Comparison of ENCODE assay signal across 28 cellular contexts in the genomic region with DNA sequence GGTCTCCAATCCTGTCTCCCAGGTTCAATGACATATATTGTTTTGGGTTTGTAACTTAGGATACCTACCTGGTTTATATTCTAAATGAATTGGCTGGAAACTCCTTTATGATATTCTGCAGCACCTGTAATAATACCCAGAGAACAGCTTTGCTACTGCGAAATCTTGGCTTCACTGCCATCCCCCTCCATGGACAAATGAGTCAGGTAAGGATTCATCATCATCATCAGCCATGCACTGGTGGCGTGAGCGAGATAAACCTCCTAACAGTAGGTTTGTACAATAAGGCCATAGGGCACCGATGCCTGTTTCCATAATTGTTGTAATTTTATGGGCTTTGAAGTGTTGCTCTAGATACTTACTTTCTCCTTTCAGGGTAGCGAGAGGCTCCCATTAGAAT. TPM values are rescaled to one million over a fixed set of nuclear protein-coding genes. Genes with fewer than 3 reads are reported as not detected.
DNase-seq lines count a peak whose midpoint lies in the region; ATAC-seq, FAIRE-seq and TF ChIP-seq lines count a peak whose summit lies in the region.
"Had no signal": no experiment of that assay in that cellular context is flagged by ENCODE, and none has a peak within 500 bp of the region (broad histone marks: within the 10 kb centered on the region; RNA-seq: fewer than 3 reads in every experiment).

No MANE protein-coding gene starts in this region.

- POLR2A ChIA-PET in HepG2 (lab: Yijun Ruan, JAX) = no interaction called here

- H3K4me2 ChIP-seq in HepG2 (ENCODE audit: low read depth, low read length) (no peak overlapping the region), astrocyte (ENCODE audit: low read length) (peak overlapping the region; percentile 32), mesendoderm (ENCODE audit: low read length) (no peak overlapping the region), MM.1S (ENCODE audit: low read depth, low read length) (no peak overlapping the region)

- no peaks in the 10 kb centered on the region for H3K9me3 Mint-ChIP-seq in astrocyte (ENCODE audit: unreplicated experiment)
- H3K9me3 Mint-ChIP-seq: activated B cell treated with CpG ODN at 0.5 μM for 24 hours; activated naive CD4-positive, alpha-beta T cell treated with anti-CD3 and anti-CD28 coated beads, Interleukin-2, amount 10 ng/mL, durations not matched to agents 7 days and 5 days; activated T-helper 1 cell treated with anti-CD3 and anti-CD28 coated beads, Interleukin-12 subunit alpha, Interleukin-12 subunit beta, Interleukin-2, Interleukin-4 antibody, amounts not matched to agents 30 ng/mL and 10 ng/mL and 1 ng/mL, durations not matched to agents 14 hours and 24 hours and 36 hours; natural killer cell had no signal

- no peaks in the 10 kb centered on the region for H3K9me2 ChIP-seq in MM.1S (replicated peaks; ENCODE audit: insufficient read depth, low read length)

- H3K4me1 ChIP-seq in HepG2 (ENCODE audit: insufficient read depth, low read length) (no peaks in the 10 kb centered on the region), right lobe of liver (no peaks in the 10 kb centered on the region), astrocyte (ENCODE audit: insufficient read depth, low read length) (peaks cover 48% of the 10 kb centered on the region), mesendoderm (ENCODE audit: control insufficient read depth, low read depth, low read length) (no peaks in the 10 kb centered on the region), MM.1S (ENCODE audit: low read length) (peaks cover 52% of the 10 kb centered on the region)
- H3K4me1 ChIP-seq: HAP-1 had no signal

- H4K8ac ChIP-seq in mesendoderm (ENCODE audit: low read depth, low read length) = no peak overlapping the region

- DNase-seq in HepG2 (ENCODE audit: low spot score) (no peak), right lobe of liver (no peak), astrocyte (ENCODE audit: low read depth) (no peak), mesendoderm (no peak), MM.1S (no peak), posterior cingulate gyrus (no peak), NAMALWA (ENCODE audit: low spot score) (no peak), erythroblast (lab: John Stamatoyannopoulos, UW) (no peak)
- DNase-seq: activated B cell treated with CpG ODN at 0.5 μM for 24 hours; activated naive CD4-positive, alpha-beta T cell treated with anti-CD3 and anti-CD28 coated beads, Interleukin-2, amount 10 ng/mL, durations not matched to agents 7 days and 5 days; central memory CD4-positive, alpha-beta T cell; DND-41; left cardiac atrium; natural killer cell; NCI-H1092 treated with DMSO at 0.1 percent for 48 hours; NCI-H2081; NCI-H446; ovary; Right ventricle myocardium superior; stimulated activated CD4-positive, alpha-beta T cell treated with anti-CD3 and anti-CD28 coated beads, Interleukin-12 subunit alpha, Interleukin-12 subunit beta, amount 100 ng/mL, for 4 hours; stimulated activated CD4-positive, alpha-beta T cell treated with anti-CD3 and anti-CD28 coated beads, Interleukin-4, amount 100 ng/mL, for 24 hours; stimulated activated naive CD4-positive, alpha-beta T cell treated with Interleukin-2 at 50 U/mL for 16 hours had no signal

- TF ChIP-seq POLR2A in HepG2 (IDR thresholded peaks at IDR 0.05; ENCODE audit: insufficient read depth in 1 of 2, low read depth in 2 of 2, low read length in 2 of 2) = no peak
- TF ChIP-seq POLR2A in right lobe of liver (IDR thresholded peaks at IDR 0.05) = no peak
- TF ChIP-seq POLR2A in erythroblast (IDR thresholded peaks at IDR 0.05; ENCODE audit: low read length) = no peak

- H3K27me3 ChIP-seq in HepG2 (ENCODE audit: control insufficient read depth in 1 of 2, insufficient read depth in 2 of 2, low read length in 2 of 2) (no peaks in the 10 kb centered on the region), right lobe of liver (no peaks in the 10 kb centered on the region), astrocyte (ENCODE audit: insufficient read depth, low read length) (no peaks in the 10 kb centered on the region), mesendoderm (ENCODE audit: insufficient read depth, low read length, poor library complexity) (no peaks in the 10 kb centered on the region), MM.1S (replicated peaks; ENCODE audit: insufficient read depth, low read length) (no peaks in the 10 kb centered on the region)
- H3K27me3 ChIP-seq: ascending aorta, ovary, testis had no signal

- H3K27ac Mint-ChIP-seq in astrocyte (ENCODE audit: unreplicated experiment) = peak overlapping the region; percentile 95
- H3K27ac Mint-ChIP-seq: activated B cell treated with CpG ODN at 0.5 μM for 24 hours; activated naive CD4-positive, alpha-beta T cell treated with anti-CD3 and anti-CD28 coated beads, Interleukin-2, amount 10 ng/mL, durations not matched to agents 7 days and 5 days; natural killer cell had no signal

- H3K4ac ChIP-seq in mesendoderm (ENCODE audit: low read depth, low read length) = peak overlapping the region; percentile 36

- H3K18ac ChIP-seq in mesendoderm (ENCODE audit: low read length) = peak overlapping the region; percentile 31

- TF ChIP-seq EP300 in HepG2 (IDR thresholded peaks at IDR 0.05; ENCODE audit: low read depth in 2 of 2, low read length in 2 of 2) (no peak), HepG2 (CRISPR knock-in tag; IDR thresholded peaks at IDR 0.05; ENCODE audit: borderline replicate concordance) (no peak)

- H2AFZ ChIP-seq in HepG2 (ENCODE audit: low read length) (no peak overlapping the region), astrocyte (ENCODE audit: low read depth, low read length) (no peak overlapping the region), MM.1S (ENCODE audit: low read length) (no peak overlapping the region)

- BruUV-seq in HepG2 (replicated peaks; lab: Mats Ljungman, UMichigan) = TSS peak; percentile 17

- 99% methylated on average over 5 of the region's 5 CpGs for WGBS in HepG2 (ENCODE audit: low lambda C conversion rate)
- 100% methylated on average over 4 of the region's 5 CpGs for WGBS in right lobe of liver (ENCODE audit: insufficient coverage, low coverage, low lambda C conversion rate, missing lambda C conversion rate)
- WGBS in mesendoderm (ENCODE audit: extremely low coverage, insufficient coverage, low lambda C conversion rate) = no CpG with 5 or more reads among the region's 5 CpGs

- H3K4me3 ChIP-seq in HepG2 (replicated peaks in 1 of 3; ENCODE audit: insufficient read depth in 1 of 3, low read depth in 2 of 3, low read length in 3 of 3) = no peak overlapping the region
- H3K4me3 ChIP-seq in right lobe of liver = no peak overlapping the region
- no peak overlapping the region for H3K4me3 ChIP-seq in astrocyte (ENCODE audit: insufficient read depth, low read depth, low read length)
- H3K4me3 ChIP-seq in mesendoderm (ENCODE audit: low read length) = no peak overlapping the region
- no peak overlapping the region for H3K4me3 ChIP-seq in MM.1S (ENCODE audit: low read length)
- H3K4me3 ChIP-seq: ascending aorta, HAP-1, ovary, testis had no signal

- H3K27me3 Mint-ChIP-seq in astrocyte (ENCODE audit: low read depth, unreplicated experiment) = no peaks in the 10 kb centered on the region
- H3K27me3 Mint-ChIP-seq: activated B cell treated with CpG ODN at 0.5 μM for 24 hours; activated naive CD4-positive, alpha-beta T cell treated with anti-CD3 and anti-CD28 coated beads, Interleukin-2, amount 10 ng/mL, durations not matched to agents 7 days and 5 days had no signal

- H4K20me1 ChIP-seq in HepG2 (ENCODE audit: insufficient read depth, low read length) (no peaks in the 10 kb centered on the region), astrocyte (ENCODE audit: insufficient read depth, low read length) (no peaks in the 10 kb centered on the region), MM.1S (ENCODE audit: insufficient read depth, low read length) (no peaks in the 10 kb centered on the region)

- H3K79me2 ChIP-seq in HepG2 (ENCODE audit: insufficient read depth, low read length) (peaks cover 4% of the 10 kb centered on the region), astrocyte (ENCODE audit: insufficient read depth, low read length) (peaks cover 24% of the 10 kb centered on the region), mesendoderm (ENCODE audit: control insufficient read depth, insufficient read depth, low read length) (no peaks in the 10 kb centered on the region), MM.1S (ENCODE audit: low read length) (peaks cover 34% of the 10 kb centered on the region)

- peak overlapping the region; percentile 28 for H2BK120ac ChIP-seq in mesendoderm (ENCODE audit: low read depth, low read length)

- in situ Hi-C loops in HepG2 (cut with HindIII; ENCODE audit: extremely low pct_ligation_motif_present, low pct_unique_long_range_greater_than_20kb) = no loop called here

- H3K36me3 ChIP-seq in HepG2 (replicated peaks in 1 of 2; ENCODE audit: control insufficient read depth in 1 of 2, insufficient read depth in 2 of 2, low read length in 2 of 2) = peaks cover 22 to 86% of the 10 kb centered on the region in 2 experiments
- peaks cover 0 to 82% (median 51%) of the 10 kb centered on the region in 4 donors for H3K36me3 ChIP-seq in right lobe of liver
- H3K36me3 ChIP-seq in astrocyte (ENCODE audit: insufficient read depth, low read length) = peaks cover 64% of the 10 kb centered on the region
- peaks cover 12% of the 10 kb centered on the region for H3K36me3 ChIP-seq in mesendoderm (ENCODE audit: control insufficient read depth, insufficient read depth, low read length)
- peaks cover 23% of the 10 kb centered on the region for H3K36me3 ChIP-seq in MM.1S (replicated peaks; ENCODE audit: insufficient read depth, low read length)
- H3K36me3 ChIP-seq: ovary had no signal

- no peak overlapping the region for H3K56ac ChIP-seq in mesendoderm (ENCODE audit: low read length)

- no peak overlapping the region for H2BK5ac ChIP-seq in mesendoderm (ENCODE audit: low read length)

- no peak overlapping the region for H2BK15ac ChIP-seq in mesendoderm (replicated peaks; ENCODE audit: low read depth)

- H3K9me3 ChIP-seq in HepG2 (ENCODE audit: low read length) (no peaks in the 10 kb centered on the region), right lobe of liver (no peaks in the 10 kb centered on the region), astrocyte (ENCODE audit: insufficient read depth, low read depth, low read length) (no peaks in the 10 kb centered on the region), MM.1S (replicated peaks; ENCODE audit: insufficient read depth, low read length) (no peaks in the 10 kb centered on the region)
- H3K9me3 ChIP-seq: ascending aorta, HAP-1, ovary, testis had no signal

- no peak overlapping the region for H3K23ac ChIP-seq in mesendoderm (ENCODE audit: low read length)

- TF ChIP-seq RAD21 in HepG2 (CRISPR knock-in tag; IDR thresholded peaks at IDR 0.05) = no peak

- TF ChIP-seq CTCF in HepG2 (CRISPR knock-in tag; IDR thresholded peaks at IDR 0.05) (no peak), right lobe of liver (IDR thresholded peaks at IDR 0.05) (no peak), astrocyte (IDR thresholded peaks at IDR 0.05; ENCODE audit: insufficient read depth, low read depth, low read length) (no peak), MM.1S (IDR thresholded peaks at IDR 0.05; ENCODE audit: low read length) (no peak)

- ATAC-seq in HepG2 = no peak
- no peak for ATAC-seq in right lobe of liver
- ATAC-seq: natural killer cell had no signal

- no peak overlapping the region for H3K4me3 Mint-ChIP-seq in astrocyte (ENCODE audit: unreplicated experiment)
- H3K4me3 Mint-ChIP-seq: activated B cell treated with CpG ODN at 0.5 μM for 24 hours; activated naive CD4-positive, alpha-beta T cell treated with anti-CD3 and anti-CD28 coated beads, Interleukin-2, amount 10 ng/mL, durations not matched to agents 7 days and 5 days; activated T-helper 1 cell treated with anti-CD3 and anti-CD28 coated beads, Interleukin-12 subunit alpha, Interleukin-12 subunit beta, Interleukin-2, Interleukin-4 antibody, amounts not matched to agents 30 ng/mL and 10 ng/mL and 1 ng/mL, durations not matched to agents 14 hours and 24 hours and 36 hours; natural killer cell had no signal

- H3K27ac ChIP-seq in HepG2 (ENCODE audit: extremely low read length, insufficient read depth, low read length) (no peak overlapping the region), right lobe of liver (no peak overlapping the region), astrocyte (ENCODE audit: low read depth, low read length) (peak overlapping the region; percentile 94), mesendoderm (ENCODE audit: low read depth, low read length) (no peak overlapping the region), MM.1S (ENCODE audit: low read length) (no peak overlapping the region)
- H3K27ac ChIP-seq: ascending aorta, ovary, testis had no signal

- CTCF ChIA-PET in HepG2 (lab: Yijun Ruan, JAX; ENCODE audit: low intra/inter-chr PET ratio, low total read pairs) = no interaction called here

- H4K5ac ChIP-seq in mesendoderm (ENCODE audit: low read length) = no peak overlapping the region

- FAIRE-seq in HepG2 (lab: Jason Lieb, UNC) (no peak), astrocyte (lab: Jason Lieb, UNC) (no peak)
- FAIRE-seq: A204.1, GM12891 had no signal

- intact Hi-C loops in HepG2 (cut with micrococcal nuclease; ENCODE audit: unreplicated experiment) (no loop called here), right lobe of liver (cut with DNase I) (no loop called here), posterior cingulate gyrus (cut with DNase I) (no loop called here)

- H3K9ac ChIP-seq in HepG2 (ENCODE audit: insufficient read depth, low read depth, low read length) = no peak overlapping the region
- H3K9ac ChIP-seq in astrocyte (ENCODE audit: low read length) = peak overlapping the region; percentile 77
- H3K9ac ChIP-seq in mesendoderm (ENCODE audit: low read length) = no peak overlapping the region
- H3K9ac ChIP-seq in MM.1S (ENCODE audit: low read length) = no peak overlapping the region

- H2AK5ac ChIP-seq in mesendoderm (ENCODE audit: low read length) = no peak overlapping the region

- H3K36me3 Mint-ChIP-seq in astrocyte (ENCODE audit: low read depth, unreplicated experiment) = peaks cover 30% of the 10 kb centered on the region

- H3K79me1 ChIP-seq in mesendoderm (ENCODE audit: low read length) = peaks cover 3% of the 10 kb centered on the region

- peaks cover 31% of the 10 kb centered on the region for H3F3A ChIP-seq in MM.1S (ENCODE audit: insufficient read depth, low read length)

- H3K4me1 Mint-ChIP-seq in astrocyte (ENCODE audit: low read depth, unreplicated experiment) = peaks cover 44% of the 10 kb centered on the region

RNA-seq across cellular contexts. Expression of a gene that starts 10.7 kb away (rescaled TPM):
- total RNA-seq in HepG2 (2016; rRNA removed; fragmentation: Illumina TruSeq; extraction: Trizol) = 78.7 and 101 TPM in 2 replicates
- total RNA-seq in HepG2 (2016; cell fraction: cytosol; rRNA removed; fragmentation: Illumina TruSeq; extraction: Trizol; ENCODE audit: low read depth) = 17.1 and 20.5 TPM in 2 replicates
- total RNA-seq in HepG2 (2016; cell fraction: insoluble cytoplasmic fraction; rRNA removed; fragmentation: Illumina TruSeq; extraction: Trizol) = 83.5 and 95.5 TPM in 2 replicates
- 25.9 and 31.6 TPM in 2 replicates for total RNA-seq in HepG2 (2016; cell fraction: membrane; rRNA removed; fragmentation: Illumina TruSeq; extraction: Trizol)
- 58.7 and 68.9 TPM in 2 replicates for total RNA-seq in HepG2 (2016; cell fraction: nucleus; rRNA removed; fragmentation: Illumina TruSeq; extraction: Trizol)
- polyA plus RNA-seq in HepG2 (2011; rRNA removed) = 37.3 and 48.5 TPM in 2 replicates
- polyA plus RNA-seq in HepG2 (2011; cell fraction: cytosol; rRNA removed) = 26.7 and 40.8 TPM in 2 replicates
- 72.4 and 75.0 TPM in 2 replicates for polyA plus RNA-seq in HepG2 (2011; cell fraction: nucleus; rRNA removed)
- 36.4 and 46.7 TPM in 2 replicates for polyA plus RNA-seq in HepG2 (2012)
- polyA plus RNA-seq in HepG2 (2016; cell fraction: cytosol; fragmentation: Illumina TruSeq; extraction: Trizol; ENCODE audit: low read depth) = 6.7 and 8.1 TPM in 2 replicates
- polyA plus RNA-seq in HepG2 (2016; cell fraction: insoluble cytoplasmic fraction; fragmentation: Illumina TruSeq; extraction: Trizol; ENCODE audit: low read depth) = 82.3 and 82.4 TPM in 2 replicates
- polyA plus RNA-seq in HepG2 (2016; cell fraction: membrane; fragmentation: Illumina TruSeq; extraction: Trizol; ENCODE audit: low read depth) = 12.6 and 15.8 TPM in 2 replicates
- polyA plus RNA-seq in HepG2 (2016; cell fraction: nucleus; fragmentation: Illumina TruSeq; extraction: Trizol; ENCODE audit: insufficient read depth, low read depth) = 68.6 and 70.6 TPM in 2 replicates
- polyA minus RNA-seq in HepG2 (2011; rRNA and poly(A)+ RNA removed; ENCODE audit: low replicate concordance) = 25.7 and 60.1 TPM in 2 replicates
- 26.0 and 29.4 TPM in 2 replicates for polyA minus RNA-seq in HepG2 (2011; cell fraction: cytosol; rRNA and poly(A)+ RNA removed)
- polyA minus RNA-seq in HepG2 (2011; cell fraction: nucleus; rRNA and poly(A)+ RNA removed) = 68.6 and 82.9 TPM in 2 replicates
- 10 to 100 TPM; 23.8 to 30.2 (median 25.3) TPM for total RNA-seq in right lobe of liver
- total RNA-seq in astrocyte = 54.6 and 62.1 TPM in 2 replicates
- polyA plus RNA-seq in mesendoderm (2013, experiment 1 of 2) = 76.8 TPM
- polyA plus RNA-seq in mesendoderm (2013, experiment 2 of 2) = 77.5 TPM

RNA-seq across cellular contexts. Expression of a gene that starts 38.4 kb away (rescaled TPM):
- 0.20 TPM in 1 of 2 replicates, not detected in the other for total RNA-seq in HepG2 (2016; rRNA removed; fragmentation: Illumina TruSeq; extraction: Trizol)
- 0.10 TPM in 1 of 2 replicates, not detected in the other for total RNA-seq in HepG2 (2016; cell fraction: cytosol; rRNA removed; fragmentation: Illumina TruSeq; extraction: Trizol; ENCODE audit: low read depth)
- 0.06 and 0.13 TPM in 2 replicates for total RNA-seq in HepG2 (2016; cell fraction: insoluble cytoplasmic fraction; rRNA removed; fragmentation: Illumina TruSeq; extraction: Trizol)
- total RNA-seq in HepG2 (2016; cell fraction: membrane; rRNA removed; fragmentation: Illumina TruSeq; extraction: Trizol) = 0.06 and 0.48 TPM in 2 replicates
- 0.09 and 0.37 TPM in 2 replicates for total RNA-seq in HepG2 (2016; cell fraction: nucleus; rRNA removed; fragmentation: Illumina TruSeq; extraction: Trizol)
- polyA plus RNA-seq in HepG2 (2011; rRNA removed) = 0.16 and 0.84 TPM in 2 replicates
- polyA plus RNA-seq in HepG2 (2011; cell fraction: cytosol; rRNA removed) = 0.05 and 0.30 TPM in 2 replicates
- polyA plus RNA-seq in HepG2 (2011; cell fraction: nucleus; rRNA removed) = 0.13 and 0.14 TPM in 2 replicates
- polyA plus RNA-seq in HepG2 (2012) = 0.19 and 0.62 TPM in 2 replicates
- 0.25 and 0.29 TPM in 2 replicates for polyA plus RNA-seq in HepG2 (2016; cell fraction: cytosol; fragmentation: Illumina TruSeq; extraction: Trizol; ENCODE audit: low read depth)
- 0.04 and 0.07 TPM in 2 replicates for polyA plus RNA-seq in HepG2 (2016; cell fraction: insoluble cytoplasmic fraction; fragmentation: Illumina TruSeq; extraction: Trizol; ENCODE audit: low read depth)
- not detected in 2 replicates for polyA plus RNA-seq in HepG2 (2016; cell fraction: membrane; fragmentation: Illumina TruSeq; extraction: Trizol; ENCODE audit: low read depth)
- 1.4 TPM in 1 of 2 replicates, not detected in the other for polyA plus RNA-seq in HepG2 (2016; cell fraction: nucleus; fragmentation: Illumina TruSeq; extraction: Trizol; ENCODE audit: insufficient read depth, low read depth)
- 0.66 and 1.8 TPM in 2 replicates for polyA minus RNA-seq in HepG2 (2011; rRNA and poly(A)+ RNA removed; ENCODE audit: low replicate concordance)
- 0.18 TPM in 1 of 2 replicates, not detected in the other for polyA minus RNA-seq in HepG2 (2011; cell fraction: cytosol; rRNA and poly(A)+ RNA removed)
- 0.50 and 1.7 TPM in 2 replicates for polyA minus RNA-seq in HepG2 (2011; cell fraction: nucleus; rRNA and poly(A)+ RNA removed)
- total RNA-seq in right lobe of liver = 1 to 10 TPM in 4 of 6 experiments, under 1 TPM in 2; 0.27 to 5.6 (median 1.2) TPM
- total RNA-seq in astrocyte = 0.38 and 0.70 TPM in 2 replicates
- polyA plus RNA-seq in mesendoderm (2013, experiment 1 of 2) = 0.34 TPM
- 0.41 TPM for polyA plus RNA-seq in mesendoderm (2013, experiment 2 of 2)
